ENCODE assay signal across 1 cellular context in the genomic region with DNA sequence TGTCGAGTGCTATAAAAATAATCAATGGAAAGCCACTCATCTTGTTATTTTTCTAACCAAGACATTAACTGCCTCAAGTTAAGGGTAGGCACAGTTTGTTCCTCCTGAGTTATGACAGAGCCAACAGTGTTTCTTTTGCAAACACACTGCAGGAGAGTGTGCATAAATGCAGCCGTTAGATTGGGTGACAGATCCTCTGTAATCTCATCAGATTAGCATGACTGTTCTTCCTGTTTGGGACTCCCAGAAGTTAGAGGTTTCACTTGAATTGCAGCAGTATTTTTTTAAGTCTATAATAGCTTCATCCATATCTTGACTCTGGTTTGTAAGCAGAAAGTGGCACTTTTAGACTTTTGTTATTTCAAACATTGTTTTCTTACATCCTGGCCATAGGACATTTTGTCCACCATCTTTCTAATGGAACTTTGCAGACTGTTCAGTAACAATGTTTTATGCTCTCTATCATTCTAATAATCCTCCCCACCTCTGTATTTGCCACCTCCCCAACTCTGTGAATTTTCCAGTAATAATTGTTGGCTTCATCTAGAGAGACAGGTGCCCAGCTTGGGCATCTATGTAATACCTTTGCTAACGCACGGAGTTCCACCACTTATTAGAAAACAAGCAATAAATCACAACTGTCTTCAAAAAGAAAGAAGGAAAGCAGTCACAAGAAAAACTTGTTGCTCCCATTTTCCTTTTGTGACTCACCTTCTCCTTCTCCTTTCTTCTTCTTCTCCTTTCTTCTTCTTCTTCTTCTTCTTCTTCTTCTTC.
TF ChIP-seq lines count a peak whose summit lies in the region.

No MANE protein-coding gene starts in this region.

TF ChIP-seq in K562, 482 proteins besides CTCF, POLR2A, EP300 and RAD21 (continued from another document and continues in another):
- TF ChIP-seq, protein P1, sequence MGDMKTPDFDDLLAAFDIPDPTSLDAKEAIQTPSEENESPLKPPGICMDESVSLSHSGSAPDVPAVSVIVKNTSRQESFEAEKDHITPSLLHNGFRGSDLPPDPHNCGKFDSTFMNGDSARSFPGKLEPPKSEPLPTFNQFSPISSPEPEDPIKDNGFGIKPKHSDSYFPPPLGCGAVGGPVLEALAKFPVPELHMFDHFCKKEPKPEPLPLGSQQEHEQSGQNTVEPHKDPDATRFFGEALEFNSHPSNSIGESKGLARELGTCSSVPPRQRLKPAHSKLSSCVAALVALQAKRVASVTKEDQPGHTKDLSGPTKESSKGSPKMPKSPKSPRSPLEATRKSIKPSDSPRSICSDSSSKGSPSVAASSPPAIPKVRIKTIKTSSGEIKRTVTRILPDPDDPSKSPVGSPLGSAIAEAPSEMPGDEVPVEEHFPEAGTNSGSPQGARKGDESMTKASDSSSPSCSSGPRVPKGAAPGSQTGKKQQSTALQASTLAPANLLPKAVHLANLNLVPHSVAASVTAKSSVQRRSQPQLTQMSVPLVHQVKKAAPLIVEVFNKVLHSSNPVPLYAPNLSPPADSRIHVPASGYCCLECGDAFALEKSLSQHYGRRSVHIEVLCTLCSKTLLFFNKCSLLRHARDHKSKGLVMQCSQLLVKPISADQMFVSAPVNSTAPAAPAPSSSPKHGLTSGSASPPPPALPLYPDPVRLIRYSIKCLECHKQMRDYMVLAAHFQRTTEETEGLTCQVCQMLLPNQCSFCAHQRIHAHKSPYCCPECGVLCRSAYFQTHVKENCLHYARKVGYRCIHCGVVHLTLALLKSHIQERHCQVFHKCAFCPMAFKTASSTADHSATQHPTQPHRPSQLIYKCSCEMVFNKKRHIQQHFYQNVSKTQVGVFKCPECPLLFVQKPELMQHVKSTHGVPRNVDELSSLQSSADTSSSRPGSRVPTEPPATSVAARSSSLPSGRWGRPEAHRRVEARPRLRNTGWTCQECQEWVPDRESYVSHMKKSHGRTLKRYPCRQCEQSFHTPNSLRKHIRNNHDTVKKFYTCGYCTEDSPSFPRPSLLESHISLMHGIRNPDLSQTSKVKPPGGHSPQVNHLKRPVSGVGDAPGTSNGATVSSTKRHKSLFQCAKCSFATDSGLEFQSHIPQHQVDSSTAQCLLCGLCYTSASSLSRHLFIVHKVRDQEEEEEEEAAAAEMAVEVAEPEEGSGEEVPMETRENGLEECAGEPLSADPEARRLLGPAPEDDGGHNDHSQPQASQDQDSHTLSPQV (IDR thresholded peaks at IDR 0.05) = no peak
- no peak for TF ChIP-seq CBX3 (IDR thresholded peaks at IDR 0.05; ENCODE audit: borderline replicate concordance in 1 of 2, low read length in 2 of 2)
- no peak for TF ChIP-seq NUFIP1 (IDR thresholded peaks at IDR 0.05; ENCODE audit: partially characterized antibody)
- TF ChIP-seq ETV6 (IDR thresholded peaks at IDR 0.05; ENCODE audit: borderline replicate concordance in 1 of 2, low read depth in 2 of 2, low read length in 1 of 2) = no peak
- no peak for TF ChIP-seq ETV6 (CRISPR knock-in tag; IDR thresholded peaks at IDR 0.05; ENCODE audit: borderline replicate concordance)
- no peak for TF ChIP-seq ZNF324 (CRISPR knock-in tag; IDR thresholded peaks at IDR 0.05)
- TF ChIP-seq ZNF695 (CRISPR knock-in tag; IDR thresholded peaks at IDR 0.05) = no peak
- TF ChIP-seq FIP1L1 (IDR thresholded peaks at IDR 0.05; ENCODE audit: low read depth, low read length, poor library complexity, severe bottlenecking) = no peak
- no peak for TF ChIP-seq ZNF830 (CRISPR knock-in tag; IDR thresholded peaks at IDR 0.05)
- TF ChIP-seq, protein P2, sequence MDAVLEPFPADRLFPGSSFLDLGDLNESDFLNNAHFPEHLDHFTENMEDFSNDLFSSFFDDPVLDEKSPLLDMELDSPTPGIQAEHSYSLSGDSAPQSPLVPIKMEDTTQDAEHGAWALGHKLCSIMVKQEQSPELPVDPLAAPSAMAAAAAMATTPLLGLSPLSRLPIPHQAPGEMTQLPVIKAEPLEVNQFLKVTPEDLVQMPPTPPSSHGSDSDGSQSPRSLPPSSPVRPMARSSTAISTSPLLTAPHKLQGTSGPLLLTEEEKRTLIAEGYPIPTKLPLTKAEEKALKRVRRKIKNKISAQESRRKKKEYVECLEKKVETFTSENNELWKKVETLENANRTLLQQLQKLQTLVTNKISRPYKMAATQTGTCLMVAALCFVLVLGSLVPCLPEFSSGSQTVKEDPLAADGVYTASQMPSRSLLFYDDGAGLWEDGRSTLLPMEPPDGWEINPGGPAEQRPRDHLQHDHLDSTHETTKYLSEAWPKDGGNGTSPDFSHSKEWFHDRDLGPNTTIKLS (IDR thresholded peaks at IDR 0.05; ENCODE audit: borderline replicate concordance, low read depth) = no peak
- peak; percentile 89 for TF ChIP-seq ETV1 (tag; conservative IDR thresholded peaks at IDR 0.05; ENCODE audit: low read depth)
- no peak for TF ChIP-seq SP1 (CRISPR knock-in tag; IDR thresholded peaks at IDR 0.05)
- TF ChIP-seq, protein P3, sequence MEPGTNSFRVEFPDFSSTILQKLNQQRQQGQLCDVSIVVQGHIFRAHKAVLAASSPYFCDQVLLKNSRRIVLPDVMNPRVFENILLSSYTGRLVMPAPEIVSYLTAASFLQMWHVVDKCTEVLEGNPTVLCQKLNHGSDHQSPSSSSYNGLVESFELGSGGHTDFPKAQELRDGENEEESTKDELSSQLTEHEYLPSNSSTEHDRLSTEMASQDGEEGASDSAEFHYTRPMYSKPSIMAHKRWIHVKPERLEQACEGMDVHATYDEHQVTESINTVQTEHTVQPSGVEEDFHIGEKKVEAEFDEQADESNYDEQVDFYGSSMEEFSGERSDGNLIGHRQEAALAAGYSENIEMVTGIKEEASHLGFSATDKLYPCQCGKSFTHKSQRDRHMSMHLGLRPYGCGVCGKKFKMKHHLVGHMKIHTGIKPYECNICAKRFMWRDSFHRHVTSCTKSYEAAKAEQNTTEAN (CRISPR knock-in tag; IDR thresholded peaks at IDR 0.05) = no peak
- no peak for TF ChIP-seq KLF1 (tag; IDR thresholded peaks at IDR 0.05)
- TF ChIP-seq BDP1 (IDR thresholded peaks at IDR 0.05; ENCODE audit: insufficient read depth, insufficient read length) = no peak
- TF ChIP-seq, protein P4, sequence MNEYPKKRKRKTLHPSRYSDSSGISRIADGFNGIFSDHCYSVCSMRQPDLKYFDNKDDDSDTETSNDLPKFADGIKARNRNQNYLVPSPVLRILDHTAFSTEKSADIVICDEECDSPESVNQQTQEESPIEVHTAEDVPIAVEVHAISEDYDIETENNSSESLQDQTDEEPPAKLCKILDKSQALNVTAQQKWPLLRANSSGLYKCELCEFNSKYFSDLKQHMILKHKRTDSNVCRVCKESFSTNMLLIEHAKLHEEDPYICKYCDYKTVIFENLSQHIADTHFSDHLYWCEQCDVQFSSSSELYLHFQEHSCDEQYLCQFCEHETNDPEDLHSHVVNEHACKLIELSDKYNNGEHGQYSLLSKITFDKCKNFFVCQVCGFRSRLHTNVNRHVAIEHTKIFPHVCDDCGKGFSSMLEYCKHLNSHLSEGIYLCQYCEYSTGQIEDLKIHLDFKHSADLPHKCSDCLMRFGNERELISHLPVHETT (CRISPR knock-in tag; conservative IDR thresholded peaks at IDR 0.05 in 1 of 2, IDR thresholded peaks at IDR 0.05 in 1 of 2) = no peak; a peak in 1 of 4 replicates
- no peak for TF ChIP-seq ZNF146 (CRISPR knock-in tag; IDR thresholded peaks at IDR 0.05; ENCODE audit: unreplicated experiment)
- TF ChIP-seq ZNF778 (CRISPR knock-in tag; IDR thresholded peaks at IDR 0.05) = no peak
- TF ChIP-seq ZKSCAN1 (IDR thresholded peaks at IDR 0.05; ENCODE audit: low read depth, low read length) = no peak
- TF ChIP-seq NCOA1 (IDR thresholded peaks at IDR 0.05; ENCODE audit: low read depth) = no peak; the same call in 1 of the 2 replicates
- no peak for TF ChIP-seq ARNT (IDR thresholded peaks at IDR 0.05)
- TF ChIP-seq JUND (IDR thresholded peaks at IDR 0.05; ENCODE audit: borderline replicate concordance, low read depth, low read length) = peak; percentile 75
- TF ChIP-seq JUND (tag; IDR thresholded peaks at IDR 0.05; ENCODE audit: borderline replicate concordance, low read depth, low read length) = peak; percentile 70; the same call in 1 of the 3 replicates
- no peak for TF ChIP-seq ZNF24 (IDR thresholded peaks at IDR 0.05)
- peak; percentile 53; the same call in 1 of the 2 replicates for TF ChIP-seq GTF2E2 (tag; IDR thresholded peaks at IDR 0.05)
- no peak for TF ChIP-seq E2F3 (CRISPR knock-in tag; IDR thresholded peaks at IDR 0.05)
- TF ChIP-seq ZNF134 (CRISPR knock-in tag; conservative IDR thresholded peaks at IDR 0.05) = no peak
- TF ChIP-seq ZNF77 (CRISPR knock-in tag; IDR thresholded peaks at IDR 0.05) = no peak
- no peak; the same call in 1 of the 2 replicates for TF ChIP-seq RHOXF2B (CRISPR knock-in tag; conservative IDR thresholded peaks at IDR 0.05)
- TF ChIP-seq FOXA3 (CRISPR knock-in tag; conservative IDR thresholded peaks at IDR 0.05 in 1 of 2, IDR thresholded peaks at IDR 0.05 in 1 of 2) = no peak
- TF ChIP-seq, protein P5, sequence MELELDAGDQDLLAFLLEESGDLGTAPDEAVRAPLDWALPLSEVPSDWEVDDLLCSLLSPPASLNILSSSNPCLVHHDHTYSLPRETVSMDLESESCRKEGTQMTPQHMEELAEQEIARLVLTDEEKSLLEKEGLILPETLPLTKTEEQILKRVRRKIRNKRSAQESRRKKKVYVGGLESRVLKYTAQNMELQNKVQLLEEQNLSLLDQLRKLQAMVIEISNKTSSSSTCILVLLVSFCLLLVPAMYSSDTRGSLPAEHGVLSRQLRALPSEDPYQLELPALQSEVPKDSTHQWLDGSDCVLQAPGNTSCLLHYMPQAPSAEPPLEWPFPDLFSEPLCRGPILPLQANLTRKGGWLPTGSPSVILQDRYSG (tag; conservative IDR thresholded peaks at IDR 0.05; ENCODE audit: low read depth) = no peak
- TF ChIP-seq MYNN (IDR thresholded peaks at IDR 0.05) = no peak
- no peak for TF ChIP-seq MYNN (CRISPR knock-in tag; IDR thresholded peaks at IDR 0.05)
- peak; percentile 67 for TF ChIP-seq LEF1 (IDR thresholded peaks at IDR 0.05)
- no peak for TF ChIP-seq SAFB2 (IDR thresholded peaks at IDR 0.05; ENCODE audit: borderline replicate concordance, low read depth, low read length, severe bottlenecking)
- no peak for TF ChIP-seq KHSRP (IDR thresholded peaks at IDR 0.05)
- no peak for TF ChIP-seq HDAC8 (tag; IDR thresholded peaks at IDR 0.05)
- TF ChIP-seq ZFP1 (CRISPR knock-in tag; IDR thresholded peaks at IDR 0.05) = no peak
- TF ChIP-seq, protein P6, sequence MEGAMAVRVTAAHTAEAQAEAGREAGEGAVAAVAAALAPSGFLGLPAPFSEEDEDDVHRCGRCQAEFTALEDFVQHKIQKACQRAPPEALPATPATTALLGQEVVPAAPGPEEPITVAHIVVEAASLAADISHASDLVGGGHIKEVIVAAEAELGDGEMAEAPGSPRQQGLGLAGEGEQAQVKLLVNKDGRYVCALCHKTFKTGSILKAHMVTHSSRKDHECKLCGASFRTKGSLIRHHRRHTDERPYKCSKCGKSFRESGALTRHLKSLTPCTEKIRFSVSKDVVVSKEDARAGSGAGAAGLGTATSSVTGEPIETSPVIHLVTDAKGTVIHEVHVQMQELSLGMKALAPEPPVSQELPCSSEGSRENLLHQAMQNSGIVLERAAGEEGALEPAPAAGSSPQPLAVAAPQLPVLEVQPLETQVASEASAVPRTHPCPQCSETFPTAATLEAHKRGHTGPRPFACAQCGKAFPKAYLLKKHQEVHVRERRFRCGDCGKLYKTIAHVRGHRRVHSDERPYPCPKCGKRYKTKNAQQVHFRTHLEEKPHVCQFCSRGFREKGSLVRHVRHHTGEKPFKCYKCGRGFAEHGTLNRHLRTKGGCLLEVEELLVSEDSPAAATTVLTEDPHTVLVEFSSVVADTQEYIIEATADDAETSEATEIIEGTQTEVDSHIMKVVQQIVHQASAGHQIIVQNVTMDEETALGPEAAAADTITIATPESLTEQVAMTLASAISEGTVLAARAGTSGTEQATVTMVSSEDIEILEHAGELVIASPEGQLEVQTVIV (CRISPR knock-in tag; IDR thresholded peaks at IDR 0.05; ENCODE audit: borderline replicate concordance) = no peak
- no peak for TF ChIP-seq HLTF (IDR thresholded peaks at IDR 0.05)
- TF ChIP-seq NFXL1 (CRISPR knock-in tag; IDR thresholded peaks at IDR 0.05) = no peak
- TF ChIP-seq ZNF3 (CRISPR knock-in tag; IDR thresholded peaks at IDR 0.05) = peak; percentile 7; the same call in 1 of the 2 replicates
- TF ChIP-seq ZNF354B (CRISPR knock-in tag; IDR thresholded peaks at IDR 0.05) = 0 out of 2 replicates have a peak, but pooled peaks have one; percentile 7
- no peak for TF ChIP-seq ZNF431 (CRISPR knock-in tag; IDR thresholded peaks at IDR 0.05)
- TF ChIP-seq MEF2A (IDR thresholded peaks at IDR 0.05; ENCODE audit: control insufficient read depth, low read depth, low read length) = no peak
- peak; percentile 89 for TF ChIP-seq POLR2H (tag; IDR thresholded peaks at IDR 0.05; ENCODE audit: low read depth)
- TF ChIP-seq SUPT5H (IDR thresholded peaks at IDR 0.05) = no peak
- TF ChIP-seq, protein P7, sequence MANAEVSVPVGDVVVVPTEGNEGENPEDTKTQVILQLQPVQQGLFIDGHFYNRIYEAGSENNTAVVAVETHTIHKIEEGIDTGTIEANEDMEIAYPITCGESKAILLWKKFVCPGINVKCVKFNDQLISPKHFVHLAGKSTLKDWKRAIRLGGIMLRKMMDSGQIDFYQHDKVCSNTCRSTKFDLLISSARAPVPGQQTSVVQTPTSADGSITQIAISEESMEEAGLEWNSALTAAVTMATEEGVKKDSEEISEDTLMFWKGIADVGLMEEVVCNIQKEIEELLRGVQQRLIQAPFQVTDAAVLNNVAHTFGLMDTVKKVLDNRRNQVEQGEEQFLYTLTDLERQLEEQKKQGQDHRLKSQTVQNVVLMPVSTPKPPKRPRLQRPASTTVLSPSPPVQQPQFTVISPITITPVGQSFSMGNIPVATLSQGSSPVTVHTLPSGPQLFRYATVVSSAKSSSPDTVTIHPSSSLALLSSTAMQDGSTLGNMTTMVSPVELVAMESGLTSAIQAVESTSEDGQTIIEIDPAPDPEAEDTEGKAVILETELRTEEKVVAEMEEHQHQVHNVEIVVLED (CRISPR knock-in tag; IDR thresholded peaks at IDR 0.05) = peak; percentile 4; the same call in 1 of the 2 replicates
- TF ChIP-seq, protein P8, sequence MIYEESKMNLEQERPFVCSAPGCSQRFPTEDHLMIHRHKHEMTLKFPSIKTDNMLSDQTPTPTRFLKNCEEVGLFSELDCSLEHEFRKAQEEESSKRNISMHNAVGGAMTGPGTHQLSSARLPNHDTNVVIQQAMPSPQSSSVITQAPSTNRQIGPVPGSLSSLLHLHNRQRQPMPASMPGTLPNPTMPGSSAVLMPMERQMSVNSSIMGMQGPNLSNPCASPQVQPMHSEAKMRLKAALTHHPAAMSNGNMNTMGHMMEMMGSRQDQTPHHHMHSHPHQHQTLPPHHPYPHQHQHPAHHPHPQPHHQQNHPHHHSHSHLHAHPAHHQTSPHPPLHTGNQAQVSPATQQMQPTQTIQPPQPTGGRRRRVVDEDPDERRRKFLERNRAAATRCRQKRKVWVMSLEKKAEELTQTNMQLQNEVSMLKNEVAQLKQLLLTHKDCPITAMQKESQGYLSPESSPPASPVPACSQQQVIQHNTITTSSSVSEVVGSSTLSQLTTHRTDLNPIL (CRISPR knock-in tag; IDR thresholded peaks at IDR 0.05) = no peak
- no peak for TF ChIP-seq NR3C1 (CRISPR knock-in tag; IDR thresholded peaks at IDR 0.05)
- TF ChIP-seq, protein P9, sequence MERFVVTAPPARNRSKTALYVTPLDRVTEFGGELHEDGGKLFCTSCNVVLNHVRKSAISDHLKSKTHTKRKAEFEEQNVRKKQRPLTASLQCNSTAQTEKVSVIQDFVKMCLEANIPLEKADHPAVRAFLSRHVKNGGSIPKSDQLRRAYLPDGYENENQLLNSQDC (CRISPR knock-in tag; IDR thresholded peaks at IDR 0.05) = no peak
- no peak for TF ChIP-seq ZNF507 (tag; conservative IDR thresholded peaks at IDR 0.05)
- no peak for TF ChIP-seq NFIX (CRISPR knock-in tag; IDR thresholded peaks at IDR 0.05; ENCODE audit: low read depth)
